ENCODE assay signal across 1 cellular context in the genomic region with DNA sequence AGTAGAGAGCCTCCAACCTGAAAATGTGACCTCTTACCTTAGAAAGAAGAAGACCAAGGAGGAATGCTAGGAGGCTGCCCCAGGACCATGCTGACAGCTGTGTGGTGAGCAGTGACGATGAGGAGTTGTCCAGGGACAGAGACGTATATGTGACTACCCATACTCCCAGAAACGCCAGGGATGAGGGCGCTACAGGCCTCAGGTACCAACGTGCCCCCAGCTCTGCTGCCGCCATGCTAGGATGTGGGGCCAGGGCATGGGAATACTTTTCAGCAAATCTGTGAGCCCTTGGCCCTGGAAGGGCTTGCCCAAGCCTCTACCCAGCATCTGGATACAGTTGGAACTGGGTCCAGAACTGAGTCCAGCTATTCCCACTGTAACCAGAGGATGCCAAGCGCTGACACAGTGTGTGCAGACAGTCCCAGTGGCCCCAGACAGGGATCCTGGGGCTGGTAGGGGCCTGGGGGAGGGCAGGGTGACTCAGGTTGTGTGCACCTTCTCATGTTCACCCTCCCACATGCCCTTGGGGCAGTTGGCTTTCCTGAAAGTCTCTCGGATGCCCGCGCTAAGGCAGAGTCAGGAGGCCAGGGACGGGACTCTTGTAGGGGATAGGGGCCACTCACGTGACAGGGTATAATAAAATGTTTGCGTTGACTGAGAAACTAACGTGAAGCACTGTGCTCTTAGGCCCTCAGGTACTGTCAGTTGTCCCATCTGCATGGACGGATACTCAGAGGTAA.
TF ChIP-seq lines count a peak whose summit lies in the region.

No MANE protein-coding gene starts in this region.

TF ChIP-seq in H1, 55 proteins besides CTCF, POLR2A, EP300 and RAD21:
- no peak for TF ChIP-seq SP4 (IDR thresholded peaks at IDR 0.05; ENCODE audit: low read length)
- TF ChIP-seq CEBPB (IDR thresholded peaks at IDR 0.05; ENCODE audit: low read depth, low read length): no peak
- TF ChIP-seq, protein P1, sequence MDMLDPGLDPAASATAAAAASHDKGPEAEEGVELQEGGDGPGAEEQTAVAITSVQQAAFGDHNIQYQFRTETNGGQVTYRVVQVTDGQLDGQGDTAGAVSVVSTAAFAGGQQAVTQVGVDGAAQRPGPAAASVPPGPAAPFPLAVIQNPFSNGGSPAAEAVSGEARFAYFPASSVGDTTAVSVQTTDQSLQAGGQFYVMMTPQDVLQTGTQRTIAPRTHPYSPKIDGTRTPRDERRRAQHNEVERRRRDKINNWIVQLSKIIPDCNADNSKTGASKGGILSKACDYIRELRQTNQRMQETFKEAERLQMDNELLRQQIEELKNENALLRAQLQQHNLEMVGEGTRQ (IDR thresholded peaks at IDR 0.05; ENCODE audit: low read length): no peak
- TF ChIP-seq, protein P2, sequence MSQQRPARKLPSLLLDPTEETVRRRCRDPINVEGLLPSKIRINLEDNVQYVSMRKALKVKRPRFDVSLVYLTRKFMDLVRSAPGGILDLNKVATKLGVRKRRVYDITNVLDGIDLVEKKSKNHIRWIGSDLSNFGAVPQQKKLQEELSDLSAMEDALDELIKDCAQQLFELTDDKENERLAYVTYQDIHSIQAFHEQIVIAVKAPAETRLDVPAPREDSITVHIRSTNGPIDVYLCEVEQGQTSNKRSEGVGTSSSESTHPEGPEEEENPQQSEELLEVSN (IDR thresholded peaks at IDR 0.05): no peak
- no peak for TF ChIP-seq MAFK (IDR thresholded peaks at IDR 0.05; ENCODE audit: low read depth, low read length)
- TF ChIP-seq, protein P3, sequence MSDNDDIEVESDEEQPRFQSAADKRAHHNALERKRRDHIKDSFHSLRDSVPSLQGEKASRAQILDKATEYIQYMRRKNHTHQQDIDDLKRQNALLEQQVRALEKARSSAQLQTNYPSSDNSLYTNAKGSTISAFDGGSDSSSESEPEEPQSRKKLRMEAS (IDR thresholded peaks at IDR 0.05): no peak
- no peak for TF ChIP-seq BRCA1 (IDR thresholded peaks at IDR 0.05; ENCODE audit: low read depth, low read length)
- no peak for TF ChIP-seq KDM4A (IDR thresholded peaks at IDR 0.05; ENCODE audit: low read depth, low read length, severe bottlenecking)
- no peak for TF ChIP-seq HDAC6 (IDR thresholded peaks at IDR 0.05; ENCODE audit: low read depth, low read length)
- TF ChIP-seq POU5F1 (IDR thresholded peaks at IDR 0.05; ENCODE audit: low read depth, low read length): no peak
- no peak for TF ChIP-seq ZNF274 (IDR thresholded peaks at IDR 0.05; ENCODE audit: borderline replicate concordance, extremely low read depth, low read length)
- TF ChIP-seq SIRT6 (IDR thresholded peaks at IDR 0.05; ENCODE audit: low read length): no peak
- no peak for TF ChIP-seq JUN (IDR thresholded peaks at IDR 0.05; ENCODE audit: low read depth, low read length)
- TF ChIP-seq SAP30 (IDR thresholded peaks at IDR 0.05; ENCODE audit: insufficient read depth, insufficient replicate concordance, low read length): no peak
- no peak for TF ChIP-seq EZH2 (IDR thresholded peaks at IDR 0.05; ENCODE audit: low read depth, low read length, severe bottlenecking)
- TF ChIP-seq KDM5A (IDR thresholded peaks at IDR 0.05; ENCODE audit: low read length): no peak
- no peak for TF ChIP-seq NRF1 (IDR thresholded peaks at IDR 0.05; ENCODE audit: low read depth, low read length)
- TF ChIP-seq SP2 (IDR thresholded peaks at IDR 0.05; ENCODE audit: low read length): no peak
